In the genomic region with DNA sequence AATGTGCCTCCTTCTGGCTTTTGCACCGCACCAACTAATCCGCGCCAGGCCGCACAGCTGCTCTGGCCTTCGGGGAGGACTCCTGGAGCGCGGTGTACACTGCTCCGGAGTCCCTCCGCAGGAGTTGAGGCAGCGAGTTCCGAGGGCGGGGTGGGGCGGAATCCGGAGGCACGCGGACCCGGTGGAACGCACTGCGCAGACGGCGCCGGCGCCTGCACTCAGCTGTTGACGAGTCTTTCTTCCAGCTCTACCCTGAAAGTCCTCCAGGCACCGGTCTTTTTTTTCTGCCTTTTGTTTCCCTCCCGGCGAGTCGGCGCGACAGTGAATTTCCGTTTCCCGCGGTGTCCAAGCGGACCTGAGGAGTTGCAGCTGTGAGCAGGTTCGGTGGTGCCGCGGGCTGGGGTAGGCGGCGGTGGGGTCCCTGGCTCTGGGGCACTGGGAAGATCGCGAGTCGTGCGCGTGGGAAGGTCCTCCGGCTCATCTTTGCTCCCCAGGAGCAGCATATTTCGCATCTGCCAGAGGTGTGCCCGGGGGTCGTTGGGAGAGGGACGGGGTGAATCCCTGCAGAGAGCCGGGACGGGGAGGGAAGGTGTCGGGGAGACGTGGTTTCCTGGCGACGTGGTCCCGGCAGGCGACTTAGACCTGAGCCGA, we compare ENCODE assay signal across 1 cellular context.
TF ChIP-seq lines count a peak whose summit lies in the region.

No MANE protein-coding gene starts in this region.

TF ChIP-seq in HCT116, 20 proteins besides CTCF, POLR2A, EP300 and RAD21 (continued from another document):
- TF ChIP-seq ZNF274 (IDR thresholded peaks at IDR 0.05; ENCODE audit: low read depth, low read length) (no peak), FOSL1 (IDR thresholded peaks at IDR 0.05; ENCODE audit: low read depth) (0 out of 2 replicates have a peak, but pooled peaks have one; percentile 11), SIN3A (IDR thresholded peaks at IDR 0.05; ENCODE audit: low read depth) (0 out of 2 replicates have a peak, but pooled peaks have one; percentile 24), ZFX (IDR thresholded peaks at IDR 0.05) (peak; percentile 37; the same call in 1 of the 2 replicates)
